Comparison of ENCODE assay signal across 1 cellular context in genomic region chr15:55741592-55742497, GRCh38.
A peak's percentile ranks its signal among the peaks of the same experiment; 100 is the strongest.
TF ChIP-seq lines count a peak whose summit lies in the region.

No MANE protein-coding gene starts in this region.

TF ChIP-seq in GM23338, 12 proteins besides CTCF, POLR2A, EP300 and RAD21 (continued from another document):
- no peak for TF ChIP-seq JUNB (IDR thresholded peaks at IDR 0.05; ENCODE audit: unreplicated experiment)
- no peak for TF ChIP-seq STAT1 (IDR thresholded peaks at IDR 0.05; ENCODE audit: unreplicated experiment)
- no peak for TF ChIP-seq ETS1 (IDR thresholded peaks at IDR 0.05)
- TF ChIP-seq EZH2phosphoT487 (IDR thresholded peaks at IDR 0.05; ENCODE audit: unreplicated experiment): no peak
- no peak for TF ChIP-seq CREB1 (CRISPR knock-in tag; IDR thresholded peaks at IDR 0.05; ENCODE audit: low read depth)
- TF ChIP-seq NANOG (IDR thresholded peaks at IDR 0.05; ENCODE audit: borderline replicate concordance): 0 out of 2 replicates have a peak, but pooled peaks have one; percentile 39
- no peak for TF ChIP-seq POLR2AphosphoS5 (IDR thresholded peaks at IDR 0.05; ENCODE audit: low read depth)
